ENCODE assay signal across 36 cellular contexts in genomic region chr6:149202100-149202499, GRCh38.
"Had no signal": no experiment of that assay in that cellular context is flagged by ENCODE, and none has a peak within 500 bp of the region (broad histone marks: within the 10 kb centered on the region; RNA-seq: fewer than 3 reads in every experiment).

No MANE protein-coding gene starts in this region.

- H3K4me1 Mint-ChIP-seq: central memory CD8-positive, alpha-beta T cell had no signal

- H3K27me3 Mint-ChIP-seq: activated CD4-positive, alpha-beta memory T cell treated with anti-CD3 and anti-CD28 coated beads, Interleukin-2, amount 10 ng/mL, durations not matched to agents 7 days and 5 days; activated CD8-positive, alpha-beta memory T cell treated with anti-CD3 and anti-CD28 coated beads, Interleukin-2, amount 10 ng/mL, durations not matched to agents 7 days and 5 days; activated naive CD4-positive, alpha-beta T cell treated with anti-CD3 and anti-CD28 coated beads, Interleukin-2, amount 10 ng/mL, durations not matched to agents 7 days and 5 days; activated naive CD8-positive, alpha-beta T cell; central memory CD8-positive, alpha-beta T cell had no signal

- H3K4me1 ChIP-seq: ascending aorta, Peyer's patch had no signal

- H3K27ac Mint-ChIP-seq: activated CD4-positive, alpha-beta memory T cell treated with anti-CD3 and anti-CD28 coated beads, Interleukin-2, amount 10 ng/mL, durations not matched to agents 7 days and 5 days; activated CD8-positive, alpha-beta memory T cell treated with anti-CD3 and anti-CD28 coated beads, Interleukin-2, amount 10 ng/mL, durations not matched to agents 7 days and 5 days; activated naive CD4-positive, alpha-beta T cell treated with anti-CD3 and anti-CD28 coated beads, Interleukin-2, amount 10 ng/mL, durations not matched to agents 7 days and 5 days; activated naive CD8-positive, alpha-beta T cell had no signal

- H3K4me3 Mint-ChIP-seq: activated CD4-positive, alpha-beta memory T cell treated with anti-CD3 and anti-CD28 coated beads, Interleukin-2, amount 10 ng/mL, durations not matched to agents 7 days and 5 days; activated CD8-positive, alpha-beta memory T cell treated with anti-CD3 and anti-CD28 coated beads, Interleukin-2, amount 10 ng/mL, durations not matched to agents 7 days and 5 days; activated naive CD4-positive, alpha-beta T cell treated with anti-CD3 and anti-CD28 coated beads, Interleukin-2, amount 10 ng/mL, durations not matched to agents 7 days and 5 days; activated naive CD8-positive, alpha-beta T cell; central memory CD8-positive, alpha-beta T cell had no signal

- H3K27ac ChIP-seq: ascending aorta, cardiac muscle cell, Peyer's patch, RWPE1, WERI-Rb-1 had no signal

- H3K27me3 ChIP-seq: ascending aorta, cardiac muscle cell, Peyer's patch had no signal

- H3K36me3 ChIP-seq: ascending aorta, cardiac muscle cell, Peyer's patch, WERI-Rb-1 had no signal

- H3K4me3 ChIP-seq: ascending aorta, cardiac muscle cell, Peyer's patch had no signal

- DNase-seq: activated CD4-positive, alpha-beta memory T cell treated with anti-CD3 and anti-CD28 coated beads, Interleukin-2, amount 10 ng/mL, durations not matched to agents 7 days and 5 days; activated CD4-positive, alpha-beta T cell treated with anti-CD3 and anti-CD28 coated beads for 1 hour; activated CD4-positive, alpha-beta T cell treated with anti-CD3 and anti-CD28 coated beads for 48 hours; activated CD4-positive, CD25-positive, alpha-beta regulatory T cell; activated CD8-positive, alpha-beta memory T cell treated with anti-CD3 and anti-CD28 coated beads for 24 hours; activated CD8-positive, alpha-beta memory T cell treated with anti-CD3 and anti-CD28 coated beads, Interleukin-2, amount 10 ng/mL, durations not matched to agents 7 days and 5 days; activated CD8-positive, alpha-beta memory T cell treated with anti-CD3 and anti-CD28 coated beads, Interleukin-2, amount 50 U/mL, for 48 hours; activated effector memory CD4-positive, alpha-beta T cell treated with Interleukin-2 at 50 U/mL for 16 hours; activated naive CD4-positive, alpha-beta T cell treated with anti-CD3 and anti-CD28 coated beads, Interleukin-2, amount 10 ng/mL, durations not matched to agents 7 days and 5 days; activated T-cell treated with anti-CD3 and anti-CD28 coated beads, Interleukin-2, amount 50 U/mL, for 48 hours; amygdala; KG1; NCI-H1092 treated with DMSO at 0.1 percent for 48 hours; NCI-H1436; NCI-H187; NCI-H2029 treated with DMSO at 0.1 percent for 48 hours; NCI-H2107; NCI-H2171; NCI-H510A; NCI-H526; NCI-H748 treated with DMSO at 0.1 percent for 48 hours; NK-92 treated with Interleukin-12 subunit alpha and Interleukin-12 subunit beta, amount 100 ng/mL, for 24 hours; PC-3; Peyer's patch; SIG-M5; SW 1271; T-helper 1 cell; T1000; WERI-Rb-1 had no signal

- ATAC-seq: activated CD8-positive, alpha-beta memory T cell treated with anti-CD3 and anti-CD28 coated beads, Interleukin-2, amount 10 ng/mL, durations not matched to agents 7 days and 5 days; PC-3; Right ventricle myocardium inferior; SK-N-SH treated with all-trans-retinoic acid at 6 μM for 48 hours had no signal
